In genomic region chr4:6851962-6852361, GRCh38 we compare ENCODE assay signal across 22 cellular contexts.
"Had no signal": no experiment of that assay in that cellular context is flagged by ENCODE, and none has a peak within 500 bp of the region (broad histone marks: within the 10 kb centered on the region; RNA-seq: fewer than 3 reads in every experiment).

No MANE protein-coding gene starts in this region.

- H3K27ac ChIP-seq: RWPE1 had no signal

- ATAC-seq: Panc1, T-cell had no signal

- H3K9ac ChIP-seq: SK-N-SH had no signal

- H3K9me3 ChIP-seq: SK-N-SH had no signal

- H3K4me2 ChIP-seq: SK-N-SH had no signal

- H3K27me3 Mint-ChIP-seq: IgD-negative memory B cell, T-cell had no signal

- H3K9me3 Mint-ChIP-seq: IgD-negative memory B cell, T-cell had no signal

- DNase-seq: Karpas-422, KBM-7, MM.1S, NCI-H1092 treated with DMSO at 0.1 percent for 48 hours, NCI-H1417 treated with DMSO at 0.1 percent for 48 hours, NCI-H146, NCI-H1694 treated with DMSO at 0.1 percent for 48 hours, NCI-H1930, NCI-H2081, NCI-H2107, NCI-H345, NCI-H446 treated with DMSO at 0.1 percent for 48 hours, NCI-H510A treated with DMSO at 0.1 percent for 48 hours, NCI-H526, NCI-H82, SHP77, SK-N-SH, SW 1271, T-cell had no signal

- H3K4me3 Mint-ChIP-seq: T-cell had no signal

- H3K27ac Mint-ChIP-seq: T-cell had no signal
